ENCODE assay signal across 20 cellular contexts in the genomic region with DNA sequence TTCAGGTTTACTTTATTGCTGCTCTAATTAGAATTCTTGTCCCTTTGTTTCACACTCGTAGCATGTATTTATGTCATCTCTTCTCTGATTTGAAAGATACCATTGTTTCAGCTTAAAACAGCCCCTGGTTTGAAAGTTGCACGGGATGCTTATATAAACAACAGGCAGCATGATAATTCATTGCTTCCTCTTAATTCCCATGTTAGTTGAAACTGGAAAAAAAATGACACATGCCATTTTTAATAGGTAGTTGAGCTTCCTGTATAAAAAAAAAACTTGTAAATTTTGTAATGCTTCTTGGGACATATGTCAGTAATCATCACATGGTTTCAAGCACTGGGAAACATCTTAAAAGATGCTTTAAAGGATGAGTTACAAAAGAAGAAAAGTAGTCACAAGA.
DNase-seq lines count a peak whose midpoint lies in the region; FAIRE-seq and TF ChIP-seq lines count a peak whose summit lies in the region.
"Had no signal": no experiment of that assay in that cellular context is flagged by ENCODE, and none has a peak within 500 bp of the region (broad histone marks: within the 10 kb centered on the region; RNA-seq: fewer than 3 reads in every experiment).

No MANE protein-coding gene starts in this region.

- H3K4me1 Mint-ChIP-seq in astrocyte (ENCODE audit: low read depth, unreplicated experiment) (peaks cover 85% of the 10 kb centered on the region), osteocyte (ENCODE audit: unreplicated experiment) (peaks cover 78% of the 10 kb centered on the region)
- H3K4me1 Mint-ChIP-seq: CD8-positive, alpha-beta memory T cell had no signal

- H3K9me2 ChIP-seq in hepatocyte (replicated peaks; ENCODE audit: insufficient read depth), result no peaks in the 10 kb centered on the region

- H3K27me3 ChIP-seq in astrocyte (ENCODE audit: insufficient read depth, low read length), result no peaks in the 10 kb centered on the region
- no peaks in the 10 kb centered on the region for H3K27me3 ChIP-seq in hepatocyte
- no peaks in the 10 kb centered on the region for H3K27me3 ChIP-seq in sigmoid colon
- H3K27me3 ChIP-seq: BLaER1 treated with 17β-estradiol and CSF1 and Interleukin-3, amounts not matched to agents 10 nM and 100 nM; Peyer's patch; SJCRH30 had no signal

- H3K9me3 Mint-ChIP-seq in astrocyte (ENCODE audit: unreplicated experiment) (no peaks in the 10 kb centered on the region), osteocyte (ENCODE audit: unreplicated experiment) (no peaks in the 10 kb centered on the region)
- H3K9me3 Mint-ChIP-seq: GM23338 had no signal

- H3K27ac ChIP-seq in astrocyte (ENCODE audit: low read depth, low read length) (no peak overlapping the region), hepatocyte (no peak overlapping the region), sigmoid colon (no peak overlapping the region)
- H3K27ac ChIP-seq: BLaER1 treated with 17β-estradiol and CSF1 and Interleukin-3, amounts not matched to agents 10 nM and 100 nM; Peyer's patch; SJCRH30 had no signal

- 36% methylated on average over 2 of the region's 2 CpGs for WGBS in hepatocyte (ENCODE audit: low lambda C conversion rate, missing lambda C conversion rate)
- WGBS in sigmoid colon, 2 donors, result 58 to 74% methylated on average over 2 of the region's 2 CpGs

- H3K4me3 Mint-ChIP-seq in astrocyte (ENCODE audit: unreplicated experiment), result no peak overlapping the region
- no peak overlapping the region for H3K4me3 Mint-ChIP-seq in osteocyte (ENCODE audit: unreplicated experiment)
- H3K4me3 Mint-ChIP-seq: CD8-positive, alpha-beta memory T cell; GM23338 had no signal

- no peak for TF ChIP-seq POLR2A in sigmoid colon (IDR thresholded peaks at IDR 0.05)

- H3K27me3 Mint-ChIP-seq in astrocyte (ENCODE audit: low read depth, unreplicated experiment), result no peaks in the 10 kb centered on the region
- H3K27me3 Mint-ChIP-seq in osteocyte (ENCODE audit: unreplicated experiment), result no peaks in the 10 kb centered on the region

- DNase-seq in astrocyte (ENCODE audit: low read depth), result no peak
- no peak for DNase-seq in hepatocyte (ENCODE audit: low spot score)
- no peak for DNase-seq in osteocyte (ENCODE audit: extremely low spot score, unreplicated experiment)
- DNase-seq in sigmoid colon, result no peak
- DNase-seq in activated CD8-positive, alpha-beta memory T cell treated with anti-CD3 and anti-CD28 coated beads for 24 hours, result no peak
- no peak for DNase-seq in activated CD4-positive, alpha-beta T cell treated with anti-CD3 and anti-CD28 coated beads, Interleukin-2, amount 50 U/mL, for 4 hours
- DNase-seq in cerebellar cortex (ENCODE audit: low spot score), result no peak
- DNase-seq: ACHN; CD8-positive, alpha-beta memory T cell; Kasumi-1; NCI-H1694 treated with DMSO at 0.1 percent for 48 hours; NCI-H2081 treated with DMSO at 0.1 percent for 48 hours; NCI-H2171 treated with DMSO at 0.1 percent for 48 hours; NCI-H524 treated with DMSO at 0.1 percent for 48 hours; Peyer's patch had no signal

- no peak overlapping the region for H3K9ac ChIP-seq in astrocyte (ENCODE audit: low read length)
- H3K9ac ChIP-seq: BLaER1 treated with 17β-estradiol and CSF1 and Interleukin-3, amounts not matched to agents 10 nM and 100 nM had no signal

- no peaks in the 10 kb centered on the region for H3K36me3 ChIP-seq in astrocyte (ENCODE audit: insufficient read depth, low read length)
- no peaks in the 10 kb centered on the region for H3K36me3 ChIP-seq in hepatocyte (replicated peaks; ENCODE audit: insufficient read depth, low read depth)
- no peaks in the 10 kb centered on the region for H3K36me3 ChIP-seq in sigmoid colon
- H3K36me3 ChIP-seq: BLaER1 treated with 17β-estradiol and CSF1 and Interleukin-3, amounts not matched to agents 10 nM and 100 nM; Peyer's patch had no signal

- H3K27ac Mint-ChIP-seq in astrocyte (ENCODE audit: unreplicated experiment), result peak overlapping the region; percentile 58
- H3K27ac Mint-ChIP-seq in osteocyte (ENCODE audit: unreplicated experiment), result peak overlapping the region; percentile 7
- H3K27ac Mint-ChIP-seq: CD8-positive, alpha-beta memory T cell; GM23338 had no signal

- H3K79me2 ChIP-seq in astrocyte (ENCODE audit: insufficient read depth, low read length) (no peaks in the 10 kb centered on the region), hepatocyte (no peaks in the 10 kb centered on the region)

- H3K4me3 ChIP-seq in astrocyte (ENCODE audit: insufficient read depth, low read depth, low read length), result no peak overlapping the region
- no peak overlapping the region for H3K4me3 ChIP-seq in hepatocyte
- H3K4me3 ChIP-seq in sigmoid colon, result no peak overlapping the region
- H3K4me3 ChIP-seq: BLaER1 treated with 17β-estradiol and CSF1 and Interleukin-3, amounts not matched to agents 10 nM and 100 nM; GM23338; Peyer's patch; SJCRH30 had no signal

- H3K36me3 Mint-ChIP-seq in astrocyte (ENCODE audit: low read depth, unreplicated experiment), result peaks cover 32% of the 10 kb centered on the region
- peaks cover 50% of the 10 kb centered on the region for H3K36me3 Mint-ChIP-seq in osteocyte (ENCODE audit: unreplicated experiment)
- H3K36me3 Mint-ChIP-seq: CD8-positive, alpha-beta memory T cell had no signal

- H3K9me3 ChIP-seq in astrocyte (ENCODE audit: insufficient read depth, low read depth, low read length) (no peaks in the 10 kb centered on the region), hepatocyte (ENCODE audit: low read depth) (no peaks in the 10 kb centered on the region), sigmoid colon (no peaks in the 10 kb centered on the region)
- H3K9me3 ChIP-seq: BLaER1 treated with 17β-estradiol and CSF1 and Interleukin-3, amounts not matched to agents 10 nM and 100 nM; Peyer's patch; SJCRH30 had no signal

- TF ChIP-seq CTCF in astrocyte (IDR thresholded peaks at IDR 0.05; ENCODE audit: insufficient read depth, low read depth, low read length), result no peak
- no peak for TF ChIP-seq CTCF in hepatocyte (IDR thresholded peaks at IDR 0.05; ENCODE audit: poor library complexity)
- TF ChIP-seq CTCF in osteocyte (IDR thresholded peaks at IDR 0.05), result no peak
- TF ChIP-seq CTCF in sigmoid colon (IDR thresholded peaks at IDR 0.05), result no peak

- intact Hi-C loops in sigmoid colon (cut with DNase I), result no loop called here

- no peak for FAIRE-seq in astrocyte (lab: Jason Lieb, UNC)
- FAIRE-seq: G401.6, GM18507 had no signal

- TF ChIP-seq EP300 in sigmoid colon (IDR thresholded peaks at IDR 0.05), result no peak

- H3K4me2 ChIP-seq in astrocyte (ENCODE audit: low read length), result no peak overlapping the region
- H3K4me2 ChIP-seq in hepatocyte, result peak overlapping the region; percentile 27
- H3K4me2 ChIP-seq: BLaER1 treated with 17β-estradiol and CSF1 and Interleukin-3, amounts not matched to agents 10 nM and 100 nM; GM23338 had no signal

- H3K4me1 ChIP-seq in astrocyte (ENCODE audit: insufficient read depth, low read length), result peaks cover 17% of the 10 kb centered on the region
- H3K4me1 ChIP-seq in hepatocyte (ENCODE audit: insufficient read depth), result peaks cover 9% of the 10 kb centered on the region
- H3K4me1 ChIP-seq in sigmoid colon, result peaks cover 0 to 28% (median 8%) of the 10 kb centered on the region in 4 donors
- H3K4me1 ChIP-seq: Peyer's patch had no signal

- H4K20me1 ChIP-seq in astrocyte (ENCODE audit: insufficient read depth, low read length) (peaks cover 6% of the 10 kb centered on the region), hepatocyte (ENCODE audit: insufficient read depth, poor library complexity, severe bottlenecking) (no peaks in the 10 kb centered on the region)
- H4K20me1 ChIP-seq: BLaER1 treated with 17β-estradiol and CSF1 and Interleukin-3, amounts not matched to agents 10 nM and 100 nM had no signal

- no peak overlapping the region for H2AFZ ChIP-seq in astrocyte (ENCODE audit: low read depth, low read length)
- H2AFZ ChIP-seq in hepatocyte, result no peak overlapping the region
- H2AFZ ChIP-seq: GM23338 had no signal
